15 cellular contexts compared by ENCODE assay signal in genomic region chr6:155155787-155156447, GRCh38.
DNase-seq lines count a peak whose midpoint lies in the region; ATAC-seq and TF ChIP-seq lines count a peak whose summit lies in the region.
"Had no signal": no experiment of that assay in that cellular context is flagged by ENCODE, and none has a peak within 500 bp of the region (broad histone marks: within the 10 kb centered on the region; RNA-seq: fewer than 3 reads in every experiment).

No MANE protein-coding gene starts in this region.

- peaks cover 79% of the 10 kb centered on the region for H3K4me1 Mint-ChIP-seq in activated CD8-positive, alpha-beta T cell treated with anti-CD3 and anti-CD28 coated beads for 36 hours (ENCODE audit: low read depth)

- H3K4me3 Mint-ChIP-seq in activated CD8-positive, alpha-beta T cell treated with anti-CD3 and anti-CD28 coated beads for 36 hours, result no peak overlapping the region

- intact Hi-C loops in activated CD8-positive, alpha-beta T cell treated with anti-CD3 and anti-CD28 coated beads for 36 hours (cut with micrococcal nuclease), result no loop called here

- H3K9me3 Mint-ChIP-seq in activated CD8-positive, alpha-beta T cell treated with anti-CD3 and anti-CD28 coated beads for 36 hours, result peaks cover 9% of the 10 kb centered on the region

- no peak for TF ChIP-seq CTCF in activated CD8-positive, alpha-beta T cell treated with anti-CD3 and anti-CD28 coated beads for 36 hours (IDR thresholded peaks at IDR 0.05)

- POLR2A ChIA-PET in activated CD8-positive, alpha-beta T cell treated with anti-CD3 and anti-CD28 coated beads for 36 hours (lab: Charles Lee), result interaction anchor here (0.7 to 1.0 kb wide), 2 partner anchors 15 to 39 kb away, joined by 3 to 4 read pairs; no protein-coding TSS in a partner anchor

- peak; percentile 34 for DNase-seq in DMS53 (lab: John Stamatoyannopoulos, UW)
- no peak for DNase-seq in DMS53 treated with DMSO at 0.1 percent for 48 hours (lab: John Stamatoyannopoulos, UW; ENCODE audit: unreplicated experiment)
- DNase-seq in CD1c-positive myeloid dendritic cell (ENCODE audit: extremely low spot score), result peak; percentile 33
- DNase-seq in activated CD8-positive, alpha-beta T cell treated with anti-CD3 and anti-CD28 coated beads for 36 hours, result no peak
- peak; percentile 28 for DNase-seq in iris pigment epithelial cell (ENCODE audit: low read depth)
- DNase-seq in NCI-H1436 treated with DMSO at 0.1 percent for 48 hours (lab: John Stamatoyannopoulos, UW), result no peak
- DNase-seq: GDM1, GOT3, Karpas-422, NCI-H1694 treated with DMSO at 0.1 percent for 48 hours, NCI-H69, stomach had no signal

- peak; percentile 35 for ATAC-seq in activated CD8-positive, alpha-beta T cell treated with anti-CD3 and anti-CD28 coated beads for 36 hours
- ATAC-seq in HG02610 (IDR thresholded peaks at IDR 0.05; ENCODE audit: unreplicated experiment) (no peak), HG03025 (IDR thresholded peaks at IDR 0.05; ENCODE audit: low FRiP score, unreplicated experiment) (no peak)

- CTCF ChIA-PET in activated CD8-positive, alpha-beta T cell treated with anti-CD3 and anti-CD28 coated beads for 36 hours (lab: Charles Lee), result no interaction called here

- peak overlapping the region; percentile 98 for H3K27ac Mint-ChIP-seq in activated CD8-positive, alpha-beta T cell treated with anti-CD3 and anti-CD28 coated beads for 36 hours

- H3K27me3 Mint-ChIP-seq in activated CD8-positive, alpha-beta T cell treated with anti-CD3 and anti-CD28 coated beads for 36 hours, result no peaks in the 10 kb centered on the region

- H3K36me3 Mint-ChIP-seq in activated CD8-positive, alpha-beta T cell treated with anti-CD3 and anti-CD28 coated beads for 36 hours (ENCODE audit: low read depth), result peaks cover 29% of the 10 kb centered on the region
- H3K36me3 Mint-ChIP-seq: CD14-positive monocyte had no signal

Comparison
In these comparisons a context has a peak if more than half of its experiments do, and no peak if none do; other contexts are left out.
1. DNase-seq: peak in DMS53 (single experiment), CD1c-positive myeloid dendritic cell (single experiment) and iris pigment epithelial cell (single experiment); none in DMS53 treated with DMSO at 0.1 percent for 48 hours (single experiment), activated CD8-positive, alpha-beta T cell treated with anti-CD3 and anti-CD28 coated beads for 36 hours (single experiment) and NCI-H1436 treated with DMSO at 0.1 percent for 48 hours (single experiment).